Comparison of ENCODE assay signal across 14 cellular contexts in the genomic region with DNA sequence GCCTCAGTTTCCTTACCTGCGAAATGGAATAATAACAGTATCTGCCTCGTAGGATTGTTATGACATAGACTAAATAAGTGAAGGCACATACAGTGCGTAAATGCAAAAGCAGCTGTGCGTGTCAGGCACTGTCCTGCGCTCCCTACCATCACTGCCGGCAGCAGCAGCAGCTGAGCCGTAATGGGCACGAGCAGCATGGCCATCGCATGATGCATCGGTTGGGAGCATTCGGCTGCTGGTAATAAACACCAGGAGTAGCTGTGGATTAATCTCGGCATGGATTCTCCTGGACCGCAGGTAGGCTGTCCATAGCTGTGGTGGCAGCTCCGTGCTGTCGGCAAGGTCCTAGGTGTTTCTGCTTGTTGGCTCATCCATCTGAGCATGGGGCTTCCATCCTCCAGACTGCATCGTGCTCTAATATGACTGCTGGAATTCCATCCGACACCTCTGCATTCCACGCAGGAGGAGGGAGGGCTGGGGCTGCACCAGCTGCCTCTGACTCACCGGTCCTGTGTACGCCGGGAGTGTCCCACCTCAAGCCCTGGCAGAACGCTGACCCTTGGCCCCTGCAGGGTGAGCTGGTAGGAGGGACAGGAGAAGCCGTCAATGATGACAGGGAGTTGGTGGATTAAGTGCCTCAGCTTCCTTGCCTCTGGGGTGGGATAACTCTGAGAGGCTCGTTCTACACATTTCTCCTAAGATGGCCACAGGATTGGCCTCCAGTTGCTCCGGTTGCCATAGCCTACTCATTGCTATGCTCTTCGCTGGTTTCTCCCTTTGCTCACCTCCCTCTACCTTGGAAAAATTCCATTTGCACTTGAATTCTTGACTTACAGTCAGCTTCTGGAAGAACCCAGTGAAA.
DNase-seq lines count a peak whose midpoint lies in the region; ATAC-seq, FAIRE-seq and TF ChIP-seq lines count a peak whose summit lies in the region.
"Had no signal": no experiment of that assay in that cellular context is flagged by ENCODE, and none has a peak within 500 bp of the region (broad histone marks: within the 10 kb centered on the region; RNA-seq: fewer than 3 reads in every experiment).

No MANE protein-coding gene starts in this region.

- TF ChIP-seq CTCF in osteoblast (IDR thresholded peaks at IDR 0.05; ENCODE audit: extremely low read depth, low read depth, low read length): no peak

- no peak overlapping the region for H3K27ac ChIP-seq in osteoblast (ENCODE audit: low read depth, low read length)
- H3K27ac ChIP-seq: ovary had no signal

- H2AFZ ChIP-seq in osteoblast (ENCODE audit: low read length): no peak overlapping the region

- no peak overlapping the region for H3K4me3 ChIP-seq in osteoblast (ENCODE audit: insufficient read depth, low read length)
- H3K4me3 ChIP-seq: MG63, ovary had no signal

- no peaks in the 10 kb centered on the region for H3K9me3 Mint-ChIP-seq in T-helper 2 cell treated with Interferon-gamma antibody and Interleukin-4, amounts not matched to agents 5 μg/mL and 100 μg/mL, for 36 hours
- H3K9me3 Mint-ChIP-seq: activated CD4-positive, alpha-beta memory T cell treated with anti-CD3 and anti-CD28 coated beads for 36 hours had no signal

- no peak overlapping the region for H3K27ac Mint-ChIP-seq in T-helper 2 cell treated with Interferon-gamma antibody and Interleukin-4, amounts not matched to agents 5 μg/mL and 100 μg/mL, for 36 hours
- H3K27ac Mint-ChIP-seq: activated CD4-positive, alpha-beta memory T cell treated with anti-CD3 and anti-CD28 coated beads for 36 hours had no signal

- no peaks in the 10 kb centered on the region for H4K20me1 ChIP-seq in osteoblast (ENCODE audit: insufficient read depth, low read length)

- no peaks in the 10 kb centered on the region for H3K36me3 Mint-ChIP-seq in T-helper 2 cell treated with Interferon-gamma antibody and Interleukin-4, amounts not matched to agents 5 μg/mL and 100 μg/mL, for 36 hours (ENCODE audit: low read depth)
- H3K36me3 Mint-ChIP-seq: activated CD4-positive, alpha-beta memory T cell treated with anti-CD3 and anti-CD28 coated beads for 36 hours had no signal

- DNase-seq in Daoy (ENCODE audit: low read depth): peak; percentile 57
- peak; percentile 91 for DNase-seq in RCC 7860 (ENCODE audit: low spot score)
- peak; percentile 16 for DNase-seq in iris pigment epithelial cell (ENCODE audit: low read depth)
- DNase-seq in osteoblast (ENCODE audit: insufficient read length, low spot score, missing footprints): peak; percentile 45
- DNase-seq in T-helper 2 cell treated with Interferon-gamma antibody and Interleukin-4, amounts not matched to agents 5 μg/mL and 100 μg/mL, for 36 hours (ENCODE audit: low spot score): no peak
- DNase-seq: activated CD4-positive, alpha-beta memory T cell treated with anti-CD3 and anti-CD28 coated beads for 36 hours; activated naive CD4-positive, alpha-beta T cell; MG63; NCI-H2171 had no signal

- H3K4me3 Mint-ChIP-seq in T-helper 2 cell treated with Interferon-gamma antibody and Interleukin-4, amounts not matched to agents 5 μg/mL and 100 μg/mL, for 36 hours: no peak overlapping the region
- H3K4me3 Mint-ChIP-seq: activated CD4-positive, alpha-beta memory T cell treated with anti-CD3 and anti-CD28 coated beads for 36 hours had no signal

- no peaks in the 10 kb centered on the region for H3K4me1 ChIP-seq in osteoblast (ENCODE audit: insufficient read depth, low read length)

- peaks cover 4% of the 10 kb centered on the region for H3K27me3 ChIP-seq in osteoblast (ENCODE audit: insufficient read depth, low read length)
- H3K27me3 ChIP-seq: MG63, ovary had no signal

- H3K4me1 Mint-ChIP-seq in T-helper 2 cell treated with Interferon-gamma antibody and Interleukin-4, amounts not matched to agents 5 μg/mL and 100 μg/mL, for 36 hours (ENCODE audit: low read depth): no peaks in the 10 kb centered on the region

- FAIRE-seq in RCC 7860 (lab: Jason Lieb, UNC): peak; percentile 85
- FAIRE-seq: endothelial cell of umbilical vein had no signal

- no peaks in the 10 kb centered on the region for H3K9me3 ChIP-seq in osteoblast (ENCODE audit: low read depth, low read length)
- H3K9me3 ChIP-seq: MG63, ovary had no signal

- H3K4me2 ChIP-seq in osteoblast (ENCODE audit: insufficient read depth, low read length): no peak overlapping the region

- ATAC-seq in GM21737 (IDR thresholded peaks at IDR 0.05; ENCODE audit: unreplicated experiment) (no peak), HG03571 (IDR thresholded peaks at IDR 0.05; ENCODE audit: unreplicated experiment) (no peak), HG02870 (IDR thresholded peaks at IDR 0.05; ENCODE audit: unreplicated experiment) (no peak)

- H3K79me2 ChIP-seq in osteoblast (ENCODE audit: insufficient read depth, low read length): no peaks in the 10 kb centered on the region

- H3K36me3 ChIP-seq in osteoblast (ENCODE audit: insufficient read depth, low read length): no peaks in the 10 kb centered on the region
- H3K36me3 ChIP-seq: MG63, ovary had no signal

- no peaks in the 10 kb centered on the region for H3K27me3 Mint-ChIP-seq in T-helper 2 cell treated with Interferon-gamma antibody and Interleukin-4, amounts not matched to agents 5 μg/mL and 100 μg/mL, for 36 hours (ENCODE audit: low read depth)
